8 cellular contexts compared by ENCODE assay signal in genomic region chr11:47454251-47454650, GRCh38. TPM values are rescaled to one million over a fixed set of nuclear protein-coding genes. Genes with fewer than 3 reads are reported as not detected.
DNase-seq lines count a peak whose midpoint lies in the region; ATAC-seq and TF ChIP-seq lines count a peak whose summit lies in the region.
"Not testable (repeated sequence)": the region's sequence is repeated elsewhere in the genome, so short reads cannot be mapped to it uniquely, and the experiment has no call there.

No MANE protein-coding gene starts in this region.

- H3K27ac ChIP-seq in osteoblast (ENCODE audit: low read depth, low read length); substantia nigra (ENCODE audit: low read depth, low read length, poor library complexity, severe bottlenecking): not testable (repeated sequence)

- H3K36me3 Mint-ChIP-seq in T-helper 17 cell (ENCODE audit: low read depth), result not testable (repeated sequence)

- not testable (repeated sequence) for H3K27me3 Mint-ChIP-seq in T-helper 17 cell

- TF ChIP-seq CTCF in osteoblast (IDR thresholded peaks at IDR 0.05; ENCODE audit: extremely low read depth, low read depth, low read length), result peak; percentile 93

- not testable (repeated sequence) for H3K79me2 ChIP-seq in osteoblast (ENCODE audit: insufficient read depth, low read length)

- not testable (repeated sequence) for H3K27me3 ChIP-seq in osteoblast (ENCODE audit: insufficient read depth, low read length)

- H3K4me2 ChIP-seq in osteoblast (ENCODE audit: insufficient read depth, low read length), result not testable (repeated sequence)

- not testable (repeated sequence) for H3K4me1 Mint-ChIP-seq in T-helper 17 cell

- H3K4me1 ChIP-seq in osteoblast (ENCODE audit: insufficient read depth, low read length), result not testable (repeated sequence)

- not testable (repeated sequence) for H2AFZ ChIP-seq in osteoblast (ENCODE audit: low read length)

- H4K20me1 ChIP-seq in osteoblast (ENCODE audit: insufficient read depth, low read length), result not testable (repeated sequence)

- not testable (repeated sequence) for H3K4me3 ChIP-seq in osteoblast (ENCODE audit: insufficient read depth, low read length)

- H3K27ac Mint-ChIP-seq in T-helper 17 cell, result peak overlapping the region; percentile 74

- not testable (repeated sequence) for H3K4me3 Mint-ChIP-seq in T-helper 17 cell

- H3K36me3 ChIP-seq in osteoblast (ENCODE audit: insufficient read depth, low read length), result not testable (repeated sequence)

- DNase-seq in Daoy (ENCODE audit: low read depth) (peak; percentile 79), NCI-H2107 (lab: John Stamatoyannopoulos, UW) (peak; percentile 24), T-helper 17 cell (peak; percentile 28 to 41 (median 29)), glomerular visceral epithelial cell (ENCODE audit: extremely low spot score) (peak; percentile 80), osteoblast (ENCODE audit: insufficient read length, low spot score, missing footprints) (peak; percentile 95), substantia nigra (lab: John Stamatoyannopoulos, UW) (peak in 33 of 49 donors; percentile 3 to 67 (median 40))
- DNase-seq in activated naive CD8-positive, alpha-beta T cell treated with anti-CD3 and anti-CD28 coated beads, Interleukin-2, amount 50 U/mL, for 16 hours (ENCODE audit: low read depth, low spot score), result peak; percentile 22

- ATAC-seq in HG02759 (IDR thresholded peaks at IDR 0.05; ENCODE audit: unreplicated experiment) (peak; percentile 78), T-helper 17 cell (peak; percentile 96)

- H3K9me3 ChIP-seq in T-helper 17 cell (ENCODE audit: control insufficient read depth, low read length, poor library complexity, severe bottlenecking); osteoblast (ENCODE audit: low read depth, low read length): not testable (repeated sequence)

RNA-seq across cellular contexts. Expression of gene RAPSN, which starts 5.3 kb away (rescaled TPM):
- total RNA-seq in Daoy (2014; rRNA removed; shearing (Covaris generic)), result not detected in 2 replicates
- total RNA-seq in T-helper 17 cell, result 1 to 10 TPM; 3.0 to 3.1 TPM
- 0.29 and 0.36 TPM in 2 replicates for total RNA-seq in osteoblast

RNA-seq across cellular contexts. Expression of gene PSMC3, which starts 28.0 kb away (rescaled TPM):
- 272 and 370 TPM in 2 replicates for total RNA-seq in Daoy (2014; rRNA removed; shearing (Covaris generic))
- 10 to 100 TPM; 47.8 to 55.2 TPM for total RNA-seq in T-helper 17 cell
- 121 and 124 TPM in 2 replicates for total RNA-seq in osteoblast

RNA-seq across cellular contexts. Expression of gene SLC39A13, which starts 45.9 kb away (rescaled TPM):
- 29.8 and 50.5 TPM in 2 replicates for total RNA-seq in Daoy (2014; rRNA removed; shearing (Covaris generic))
- total RNA-seq in T-helper 17 cell (10 to 100 TPM; 31.6 to 31.8 TPM), osteoblast (52.5 and 78.9 TPM in 2 replicates)

Comparison
In these comparisons a context has a peak if more than half of its experiments do, and no peak if none do; other contexts are left out.
1. DNase-seq: peak in every context shown above with its lines; median percentile 95 in osteoblast; 80 in glomerular visceral epithelial cell; 79 in Daoy; 40 in substantia nigra; 29 in T-helper 17 cell; 24 in NCI-H2107; 22 in activated naive CD8-positive, alpha-beta T cell treated with anti-CD3 and anti-CD28 coated beads, Interleukin-2, amount 50 U/mL, for 16 hours.